In genomic region chr1:200751717-200752116, GRCh38 we compare ENCODE assay signal across 12 cellular contexts. TPM values are rescaled to one million over a fixed set of nuclear protein-coding genes. Genes with fewer than 3 reads are reported as not detected.
A peak's percentile ranks its signal among the peaks of the same experiment; 100 is the strongest.
DNase-seq lines count a peak whose midpoint lies in the region; ATAC-seq and TF ChIP-seq lines count a peak whose summit lies in the region.
"Had no signal": no experiment of that assay in that cellular context is flagged by ENCODE, and none has a peak within 500 bp of the region (broad histone marks: within the 10 kb centered on the region; RNA-seq: fewer than 3 reads in every experiment).

No MANE protein-coding gene starts in this region.

- no peak overlapping the region for H2AFZ ChIP-seq in trophoblast cell (ENCODE audit: insufficient read depth, low read length, poor library complexity)

- no peak overlapping the region for H3K23ac ChIP-seq in trophoblast cell (ENCODE audit: low read length)

- H3K27me3 ChIP-seq in trophoblast cell (ENCODE audit: insufficient read depth, low read length) (no peaks in the 10 kb centered on the region), tibial nerve (no peaks in the 10 kb centered on the region), spleen (replicated peaks in 1 of 7) (no peaks in the 10 kb centered on the region)

- ATAC-seq in GM21717 (IDR thresholded peaks at IDR 0.05; ENCODE audit: unreplicated experiment) (peak; percentile 76), HG03354 (IDR thresholded peaks at IDR 0.05; ENCODE audit: poor library complexity, severe bottlenecking, unreplicated experiment) (peak; percentile 90)

- H2BK5ac ChIP-seq in trophoblast cell (ENCODE audit: low read depth, low read length, poor library complexity): no peak overlapping the region

- no peak overlapping the region for H3K9ac ChIP-seq in trophoblast cell (ENCODE audit: low read length)

- no peak overlapping the region for H2AK5ac ChIP-seq in trophoblast cell (ENCODE audit: low read length)

- peaks cover 0 to 2% of the 10 kb centered on the region in 2 experiments for H3K4me1 ChIP-seq in trophoblast cell (ENCODE audit: control insufficient read depth in 1 of 2, insufficient read depth in 2 of 2, low read length in 2 of 2)
- H3K4me1 ChIP-seq in tibial nerve: peaks cover 0 to 28% (median 4%) of the 10 kb centered on the region in 4 donors
- no peaks in the 10 kb centered on the region for H3K4me1 ChIP-seq in spleen

- peak overlapping the region; percentile 85 for H3K4ac ChIP-seq in trophoblast cell (ENCODE audit: low read depth, low read length)

- TF ChIP-seq POLR2A in tibial nerve (IDR thresholded peaks at IDR 0.05) (no peak), spleen (IDR thresholded peaks at IDR 0.05) (no peak)

- H3K4me2 ChIP-seq in trophoblast cell (ENCODE audit: low read length): no peak overlapping the region

- H4K91ac ChIP-seq in trophoblast cell (ENCODE audit: low read depth, low read length): no peak overlapping the region

- TF ChIP-seq EP300 in tibial nerve (IDR thresholded peaks at IDR 0.05): no peak

- no peaks in the 10 kb centered on the region for H3K9me3 ChIP-seq in trophoblast cell (ENCODE audit: insufficient read depth, low read depth, low read length)
- no peaks in the 10 kb centered on the region for H3K9me3 ChIP-seq in tibial nerve
- H3K9me3 ChIP-seq in spleen: no peaks in the 10 kb centered on the region

- WGBS in trophoblast cell (ENCODE audit: extremely low coverage, insufficient coverage, insufficient read length): no CpG with 5 or more reads among the region's 2 CpGs
- 92 to 94% methylated on average over 2 of the region's 2 CpGs for WGBS in tibial nerve, 2 donors
- WGBS in spleen, 5 donors: 72 to 82% (median 76%) methylated on average over 2 of the region's 2 CpGs

- no peak overlapping the region for H3K27ac ChIP-seq in trophoblast cell (ENCODE audit: low read depth, low read length)
- H3K27ac ChIP-seq in tibial nerve: no peak overlapping the region
- H3K27ac ChIP-seq in spleen: no peak overlapping the region

- H2BK12ac ChIP-seq in trophoblast cell (ENCODE audit: low read length): no peak overlapping the region

- no peaks in the 10 kb centered on the region for H3K79me1 ChIP-seq in trophoblast cell (ENCODE audit: low read length)

- no peak overlapping the region for H3K14ac ChIP-seq in trophoblast cell (ENCODE audit: low read length)

- H3K4me3 ChIP-seq in trophoblast cell (ENCODE audit: low read depth, low read length): no peak overlapping the region
- H3K4me3 ChIP-seq in tibial nerve: no peak overlapping the region
- H3K4me3 ChIP-seq in spleen: no peak overlapping the region

- H3K79me2 ChIP-seq in trophoblast cell (ENCODE audit: control insufficient read depth, insufficient read depth, low read length, poor library complexity): peaks cover 4% of the 10 kb centered on the region

- intact Hi-C loops in spleen (cut with DNase I; ENCODE audit: low total_unique reads): no loop called here

- H3K36me3 ChIP-seq in trophoblast cell (ENCODE audit: control insufficient read depth in 1 of 2, insufficient read depth in 2 of 2, low read length in 2 of 2): peaks cover 5 to 10% of the 10 kb centered on the region in 2 experiments
- peaks cover 0 to 8% (median 0%) of the 10 kb centered on the region in 3 donors for H3K36me3 ChIP-seq in tibial nerve
- no peaks in the 10 kb centered on the region for H3K36me3 ChIP-seq in spleen

- no peak overlapping the region for H4K8ac ChIP-seq in trophoblast cell (ENCODE audit: low read depth, low read length)

- H3K18ac ChIP-seq in trophoblast cell (ENCODE audit: low read length): no peak overlapping the region

- no peak overlapping the region for H4K12ac ChIP-seq in trophoblast cell (ENCODE audit: low read depth, low read length)

- H2BK120ac ChIP-seq in trophoblast cell (ENCODE audit: insufficient read depth, low read length, poor library complexity): no peak overlapping the region

- DNase-seq in activated T-cell treated with anti-CD3 and anti-CD28 coated beads for 48 hours (ENCODE audit: low read depth) (peak; percentile 12), trophoblast cell (peak in 1 of 2 donors; percentile 29), NOMO-1 (lab: John Stamatoyannopoulos, UW; ENCODE audit: unreplicated experiment in 2 of 2) (no peak), tibial nerve (ENCODE audit: low spot score in 2 of 2) (no peak), spleen (no peak)
- no peak for DNase-seq in activated T-cell treated with anti-CD3 and anti-CD28 coated beads, Interleukin-2, amount 50 U/mL, for 1 hour
- DNase-seq: ACHN, DMS153, NCI-H774, retina had no signal

- TF ChIP-seq CTCF in tibial nerve (IDR thresholded peaks at IDR 0.05) (no peak), spleen (IDR thresholded peaks at IDR 0.05 in 8 of 11, conservative IDR thresholded peaks at IDR 0.05 in 3 of 11) (no peak)

RNA-seq across cellular contexts. Expression of gene CAMSAP2, which starts 13.0 kb away (rescaled TPM):
- polyA plus RNA-seq in trophoblast cell (2013): 61.0 and 62.4 TPM in 2 replicates
- 10 to 100 TPM; 27.3 to 38.9 (median 31.6) TPM for total RNA-seq in tibial nerve
- total RNA-seq in spleen: 10 to 100 TPM; 13.9 to 24.7 (median 20.4) TPM
- 1 to 10 TPM; 2.1 to 4.8 (median 2.4) TPM for polyA plus RNA-seq in spleen
